ENCODE assay signal across 21 cellular contexts in the genomic region with DNA sequence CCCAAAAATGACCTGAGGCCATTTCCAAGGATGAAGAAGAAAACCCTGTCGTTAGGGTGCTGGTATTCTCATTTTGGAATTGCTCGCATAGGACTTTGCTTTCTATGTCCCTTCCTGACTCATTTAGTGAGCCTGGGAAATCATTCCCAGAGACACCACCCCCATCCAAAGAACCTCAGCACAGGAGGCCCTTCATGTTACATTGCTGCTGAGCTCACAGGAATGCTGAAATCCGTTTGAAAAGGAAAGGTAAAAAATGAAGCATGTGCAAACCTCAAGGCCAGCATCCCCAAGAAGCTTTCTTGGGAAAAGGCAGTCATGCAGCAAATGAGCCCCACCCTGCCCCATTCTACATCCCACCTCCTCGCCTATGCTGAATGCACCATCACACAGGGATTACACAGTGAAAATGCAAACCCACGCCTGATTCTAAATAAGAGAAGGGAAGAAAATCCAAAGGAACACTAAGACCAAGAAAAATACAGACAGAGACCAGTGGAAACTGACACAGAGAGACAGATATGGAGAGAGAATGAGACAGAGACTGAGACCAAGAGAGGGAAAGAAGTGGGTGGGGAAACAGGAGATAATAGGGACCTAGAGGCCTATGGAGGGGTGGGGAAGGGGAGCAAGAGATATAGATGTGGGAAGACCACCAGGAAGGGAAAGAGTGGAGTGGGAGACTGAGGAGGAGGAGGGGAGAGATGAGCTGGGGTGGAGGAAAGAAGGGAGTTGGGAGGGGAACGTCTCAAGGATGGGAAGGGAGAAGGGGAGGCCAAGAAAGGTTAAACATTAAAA. TPM values are rescaled to one million over a fixed set of nuclear protein-coding genes. Genes with fewer than 3 reads are reported as not detected.
A peak's percentile ranks its signal among the peaks of the same experiment; 100 is the strongest.
DNase-seq lines count a peak whose midpoint lies in the region; ATAC-seq and TF ChIP-seq lines count a peak whose summit lies in the region.
"Had no signal": no experiment of that assay in that cellular context is flagged by ENCODE, and none has a peak within 500 bp of the region (broad histone marks: within the 10 kb centered on the region; RNA-seq: fewer than 3 reads in every experiment).

No MANE protein-coding gene starts in this region.

- no peak for ATAC-seq in CD4-positive, CD25-positive, alpha-beta regulatory T cell (ENCODE audit: low read depth in 2 of 2)
- ATAC-seq: psoas muscle had no signal

- H3K4me3 Mint-ChIP-seq in CD4-positive, CD25-positive, alpha-beta regulatory T cell: no peak overlapping the region
- H3K4me3 Mint-ChIP-seq: activated CD4-positive, alpha-beta T cell treated with anti-CD3 and anti-CD28 coated beads, Interleukin-2, amount 10 ng/mL, durations not matched to agents 24 days and 14 days had no signal

- no peaks in the 10 kb centered on the region for H4K20me1 ChIP-seq in OCI-LY7 (ENCODE audit: insufficient read depth, low read length)

- H3K9me2 ChIP-seq in OCI-LY7 (ENCODE audit: insufficient read depth, low read length): no peaks in the 10 kb centered on the region

- H3K4me2 ChIP-seq in OCI-LY7 (ENCODE audit: low read length): peak overlapping the region; percentile 83

- H3K4me1 Mint-ChIP-seq in CD4-positive, CD25-positive, alpha-beta regulatory T cell: peaks cover 18 to 45% (median 36%) of the 10 kb centered on the region in 4 donors

- peaks cover 18% of the 10 kb centered on the region for H3K36me3 Mint-ChIP-seq in CD4-positive, CD25-positive, alpha-beta regulatory T cell

- TF ChIP-seq CTCF in OCI-LY7 (conservative IDR thresholded peaks at IDR 0.05; ENCODE audit: low read length): no peak
- TF ChIP-seq CTCF in epithelial cell of proximal tubule (conservative IDR thresholded peaks at IDR 0.05; ENCODE audit: low read depth, low read length): no peak
- no peak for TF ChIP-seq CTCF in neutrophil (IDR thresholded peaks at IDR 0.05)

- DNase-seq in CD4-positive, CD25-positive, alpha-beta regulatory T cell: no peak
- DNase-seq in OCI-LY7 (ENCODE audit: low spot score) (no peak), epithelial cell of proximal tubule (ENCODE audit: low read depth) (peak; percentile 26), NCI-H146 (lab: John Stamatoyannopoulos, UW) (no peak), NCI-H446 (lab: John Stamatoyannopoulos, UW) (no peak), HCEC 1CT (no peak)
- DNase-seq in activated naive CD4-positive, alpha-beta T cell treated with Interleukin-2 at 50 U/mL for 16 hours: no peak
- DNase-seq: activated CD4-positive, alpha-beta T cell treated with anti-CD3 and anti-CD28 coated beads, Interleukin-2, amount 10 ng/mL, durations not matched to agents 24 days and 14 days; activated CD8-positive, alpha-beta memory T cell treated with anti-CD3 and anti-CD28 coated beads, Interleukin-2, amount 50 U/mL, for 4 hours; activated gamma-delta T cell treated with Interleukin-2 at 50 U/mL for 16 hours; amniotic stem cell; Calu3; cerebellar nuclear complex; KG1; NCI-H1048; NCI-H2171; psoas muscle; stimulated activated CD4-positive, alpha-beta T cell treated with anti-CD3 and anti-CD28 coated beads, Interleukin-12 subunit alpha, Interleukin-12 subunit beta, amount 100 ng/mL, for 4 hours; transverse colon had no signal

- peaks cover 4% of the 10 kb centered on the region for H3K36me3 ChIP-seq in CD4-positive, CD25-positive, alpha-beta regulatory T cell (ENCODE audit: control insufficient read depth, insufficient read depth, low read length)
- H3K36me3 ChIP-seq in OCI-LY7 (ENCODE audit: insufficient read depth, low read length) (peaks cover 50% of the 10 kb centered on the region), neutrophil (peaks cover 48% of the 10 kb centered on the region)
- H3K36me3 ChIP-seq: transverse colon had no signal

- peaks cover 2% of the 10 kb centered on the region for H3K4me1 ChIP-seq in CD4-positive, CD25-positive, alpha-beta regulatory T cell (ENCODE audit: control insufficient read depth, insufficient read depth, low read length, poor library complexity, severe bottlenecking)
- H3K4me1 ChIP-seq in OCI-LY7 (ENCODE audit: insufficient read depth, low read length, poor library complexity, severe bottlenecking) (peaks cover 77% of the 10 kb centered on the region), neutrophil (ENCODE audit: control insufficient read depth in 1 of 2, insufficient read depth in 1 of 2, low read depth in 1 of 2, low read length in 1 of 2) (peaks cover 19 to 24% of the 10 kb centered on the region in 2 experiments)
- H3K4me1 ChIP-seq: transverse colon had no signal

- H3K27ac Mint-ChIP-seq in CD4-positive, CD25-positive, alpha-beta regulatory T cell: peak overlapping the region; percentile 17 to 62 (median 26)
- H3K27ac Mint-ChIP-seq: activated CD4-positive, alpha-beta T cell treated with anti-CD3 and anti-CD28 coated beads, Interleukin-2, amount 10 ng/mL, durations not matched to agents 24 days and 14 days had no signal

- no peak overlapping the region for H3K4me3 ChIP-seq in CD4-positive, CD25-positive, alpha-beta regulatory T cell (ENCODE audit: low read depth, low read length)
- H3K4me3 ChIP-seq in OCI-LY7 (ENCODE audit: low read depth, low read length, poor library complexity, severe bottlenecking) (peak overlapping the region; percentile 15), epithelial cell of proximal tubule (ENCODE audit: low read depth, low read length) (no peak overlapping the region), neutrophil (ENCODE audit: low read depth in 1 of 2, low read length in 1 of 2) (no peak overlapping the region)
- H3K4me3 ChIP-seq: psoas muscle, transverse colon had no signal

- BruUV-seq in OCI-LY7 (replicated peaks; lab: Mats Ljungman, UMichigan): no TSS peak

- no peaks in the 10 kb centered on the region for H3K27me3 ChIP-seq in CD4-positive, CD25-positive, alpha-beta regulatory T cell (ENCODE audit: control insufficient read depth, insufficient read depth, low read length)
- no peaks in the 10 kb centered on the region for H3K27me3 ChIP-seq in neutrophil
- H3K27me3 ChIP-seq: transverse colon had no signal

- CTCF ChIA-PET in OCI-LY7 (lab: Charles Lee; ENCODE audit: unreplicated experiment): interaction anchor here (0.6 to 1.2 kb wide), 4 partner anchors 12 to 63 kb away, joined by 3 to 4 read pairs (median 3); no protein-coding TSS in a partner anchor

- H2AFZ ChIP-seq in OCI-LY7 (ENCODE audit: low read length): no peak overlapping the region

- H3K27me3 Mint-ChIP-seq in CD4-positive, CD25-positive, alpha-beta regulatory T cell: no peaks in the 10 kb centered on the region
- H3K27me3 Mint-ChIP-seq: activated CD4-positive, alpha-beta T cell treated with anti-CD3 and anti-CD28 coated beads, Interleukin-2, amount 10 ng/mL, durations not matched to agents 24 days and 14 days had no signal

- H3K27ac ChIP-seq in CD4-positive, CD25-positive, alpha-beta regulatory T cell (ENCODE audit: insufficient read depth, low read length, poor library complexity, severe bottlenecking): no peak overlapping the region
- H3K27ac ChIP-seq in OCI-LY7 (ENCODE audit: low read depth, low read length, poor library complexity, severe bottlenecking) (peak overlapping the region; percentile 61), neutrophil (peak overlapping the region; percentile 25)
- H3K27ac ChIP-seq: psoas muscle, RWPE1, transverse colon had no signal

- POLR2A ChIA-PET in OCI-LY7 (lab: Charles Lee): interaction anchor here (0.6 to 18.1 kb wide), 10 partner anchors 9 to 755 kb away, joined by 3 to 404 read pairs (median 4); a partner anchor contains a TSS

- no peaks in the 10 kb centered on the region for H3K9me3 Mint-ChIP-seq in CD4-positive, CD25-positive, alpha-beta regulatory T cell
- H3K9me3 Mint-ChIP-seq: activated CD4-positive, alpha-beta T cell treated with anti-CD3 and anti-CD28 coated beads, Interleukin-2, amount 10 ng/mL, durations not matched to agents 24 days and 14 days had no signal

- H3K79me2 ChIP-seq in OCI-LY7 (ENCODE audit: insufficient read depth, low read depth, low read length): peaks cover 62% of the 10 kb centered on the region

- no peaks in the 10 kb centered on the region for H3K9me3 ChIP-seq in CD4-positive, CD25-positive, alpha-beta regulatory T cell (ENCODE audit: control insufficient read depth in 2 of 2, low read length in 2 of 2)
- no peaks in the 10 kb centered on the region for H3K9me3 ChIP-seq in OCI-LY7 (ENCODE audit: low read length)
- H3K9me3 ChIP-seq in neutrophil: no peaks in the 10 kb centered on the region
- H3K9me3 ChIP-seq: psoas muscle, transverse colon had no signal

- intact Hi-C loops in OCI-LY7 (cut with micrococcal nuclease; ENCODE audit: unreplicated experiment): loop anchor here (10.0 kb wide), 1 partner anchor 447 kb away; a partner anchor contains a TSS

RNA-seq across cellular contexts. Expression of a gene that starts 33.5 kb away (rescaled TPM):
- 78.2 TPM for total RNA-seq in CD4-positive, CD25-positive, alpha-beta regulatory T cell
- 10 to 100 TPM; 17.6 to 25.4 (median 21.4) TPM for polyA plus RNA-seq in CD4-positive, CD25-positive, alpha-beta regulatory T cell
- total RNA-seq in OCI-LY7 (2014; rRNA removed; shearing (Covaris generic)): 79.5 and 95.3 TPM in 2 replicates
- total RNA-seq in OCI-LY7 (2022): 157 and 189 TPM in 2 replicates
- 26.5 and 26.9 TPM in 2 replicates for total RNA-seq in epithelial cell of proximal tubule
